In the genomic region with DNA sequence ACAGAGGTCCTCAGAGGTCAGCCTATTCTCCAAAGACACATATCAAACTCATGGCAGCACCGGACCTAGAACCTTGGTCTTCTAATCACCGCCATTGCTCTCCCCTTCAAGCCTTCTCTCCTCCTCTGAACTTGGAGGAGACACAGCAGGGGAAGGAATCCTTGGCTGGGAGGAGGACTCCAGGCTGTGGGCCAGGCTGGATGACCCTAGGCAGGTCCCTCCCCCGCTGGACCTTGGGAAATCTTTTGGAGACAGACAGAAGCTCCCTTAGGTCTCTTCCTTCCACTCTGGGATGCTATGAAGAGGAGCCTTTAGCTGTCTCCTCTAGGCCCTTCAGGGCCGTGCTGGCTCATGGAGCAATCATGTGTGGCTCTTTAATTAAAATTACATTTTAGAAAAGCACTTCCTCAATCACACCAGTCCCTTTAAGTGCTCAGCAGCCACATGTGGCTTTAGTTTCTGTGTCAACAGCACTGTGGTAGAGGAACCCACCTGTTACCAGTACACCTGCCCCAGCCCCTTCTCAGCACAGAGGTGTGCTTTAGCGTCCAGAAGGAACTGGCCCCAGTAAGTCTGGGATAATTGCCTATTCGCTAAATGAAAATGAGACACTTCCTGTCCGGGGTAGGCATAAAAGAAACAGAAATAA, we compare ENCODE assay signal across 11 cellular contexts.
A peak's percentile ranks its signal among the peaks of the same experiment; 100 is the strongest.
DNase-seq lines count a peak whose midpoint lies in the region; ATAC-seq and TF ChIP-seq lines count a peak whose summit lies in the region.
"Had no signal": no experiment of that assay in that cellular context is flagged by ENCODE, and none has a peak within 500 bp of the region (broad histone marks: within the 10 kb centered on the region; RNA-seq: fewer than 3 reads in every experiment).

No MANE protein-coding gene starts in this region.

- no peaks in the 10 kb centered on the region for H3K27me3 Mint-ChIP-seq in activated CD8-positive, alpha-beta memory T cell treated with anti-CD3 and anti-CD28 coated beads, Interleukin-2, amount 10 ng/mL, durations not matched to agents 7 days and 5 days
- no peaks in the 10 kb centered on the region for H3K27me3 Mint-ChIP-seq in activated T-helper 17 cell treated with anti-CD3 and anti-CD28 coated beads, Interleukin-2, amount 50 U/mL, for 72 hours
- H3K27me3 Mint-ChIP-seq in stimulated activated memory B cell treated with anti-CD40 and anti-IgM and Interleukin-4, amounts not matched to agents 10 μg/mL and 1 μg/mL and 100 μg/mL, for 72 hours = no peaks in the 10 kb centered on the region

- no peak overlapping the region for H3K4me3 Mint-ChIP-seq in activated CD8-positive, alpha-beta memory T cell treated with anti-CD3 and anti-CD28 coated beads, Interleukin-2, amount 10 ng/mL, durations not matched to agents 7 days and 5 days
- peak overlapping the region; percentile 57 for H3K4me3 Mint-ChIP-seq in activated T-helper 17 cell treated with anti-CD3 and anti-CD28 coated beads, Interleukin-2, amount 50 U/mL, for 72 hours
- H3K4me3 Mint-ChIP-seq in stimulated activated memory B cell treated with anti-CD40 and anti-IgM and Interleukin-4, amounts not matched to agents 10 μg/mL and 1 μg/mL and 100 μg/mL, for 72 hours = no peak overlapping the region

- CTCF ChIA-PET in activated CD8-positive, alpha-beta memory T cell treated with anti-CD3 and anti-CD28 coated beads, Interleukin-2, amount 10 ng/mL, durations not matched to agents 7 days and 5 days (lab: Charles Lee) = no interaction called here

- peak overlapping the region; percentile 24 for H3K27ac Mint-ChIP-seq in activated CD8-positive, alpha-beta memory T cell treated with anti-CD3 and anti-CD28 coated beads, Interleukin-2, amount 10 ng/mL, durations not matched to agents 7 days and 5 days
- H3K27ac Mint-ChIP-seq in activated T-helper 17 cell treated with anti-CD3 and anti-CD28 coated beads, Interleukin-2, amount 50 U/mL, for 72 hours = peak overlapping the region; percentile 79
- H3K27ac Mint-ChIP-seq in stimulated activated memory B cell treated with anti-CD40 and anti-IgM and Interleukin-4, amounts not matched to agents 10 μg/mL and 1 μg/mL and 100 μg/mL, for 72 hours = peak overlapping the region; percentile 83

- ATAC-seq in activated CD8-positive, alpha-beta memory T cell treated with anti-CD3 and anti-CD28 coated beads, Interleukin-2, amount 10 ng/mL, durations not matched to agents 7 days and 5 days = no peak
- ATAC-seq in HG03342 (IDR thresholded peaks at IDR 0.05; ENCODE audit: unreplicated experiment) (peak; percentile 43), gastrocnemius medialis (no peak)
- ATAC-seq in activated T-helper 17 cell treated with anti-CD3 and anti-CD28 coated beads, Interleukin-2, amount 50 U/mL, for 72 hours (replicated peaks) = no peak
- ATAC-seq in stimulated activated memory B cell treated with anti-CD40 and anti-IgM and Interleukin-4, amounts not matched to agents 10 μg/mL and 1 μg/mL and 100 μg/mL, for 72 hours = peak; percentile 76

- in situ Hi-C loops in gastrocnemius medialis (cut with MboI; ENCODE audit: low sequenced_read_pairs in 4 of 4) = no loop called here

- H3K27me3 ChIP-seq in gastrocnemius medialis = no peaks in the 10 kb centered on the region
- H3K27me3 ChIP-seq: transverse colon had no signal

- peaks cover 78% of the 10 kb centered on the region for H3K36me3 Mint-ChIP-seq in activated CD8-positive, alpha-beta memory T cell treated with anti-CD3 and anti-CD28 coated beads, Interleukin-2, amount 10 ng/mL, durations not matched to agents 7 days and 5 days
- no peaks in the 10 kb centered on the region for H3K36me3 Mint-ChIP-seq in activated T-helper 17 cell treated with anti-CD3 and anti-CD28 coated beads, Interleukin-2, amount 50 U/mL, for 72 hours (ENCODE audit: low read depth)
- H3K36me3 Mint-ChIP-seq in stimulated activated memory B cell treated with anti-CD40 and anti-IgM and Interleukin-4, amounts not matched to agents 10 μg/mL and 1 μg/mL and 100 μg/mL, for 72 hours = peaks cover 75% of the 10 kb centered on the region

- no peak overlapping the region for H3K4me3 ChIP-seq in gastrocnemius medialis
- H3K4me3 ChIP-seq: transverse colon had no signal

- DNase-seq in activated CD8-positive, alpha-beta memory T cell treated with anti-CD3 and anti-CD28 coated beads, Interleukin-2, amount 10 ng/mL, durations not matched to agents 7 days and 5 days = no peak
- no peak for DNase-seq in activated CD8-positive, alpha-beta memory T cell treated with anti-CD3 and anti-CD28 coated beads, Interleukin-2, amount 50 U/mL, for 4 hours
- DNase-seq in gastrocnemius medialis (no peak), pons (ENCODE audit: low spot score) (no peak), NCI-H345 (lab: John Stamatoyannopoulos, UW) (no peak)
- DNase-seq: aorta, midbrain, transverse colon had no signal

- intact Hi-C loops in gastrocnemius medialis (cut with DNase I; ENCODE audit: low total_unique reads) = no loop called here

- no peaks in the 10 kb centered on the region for H3K9me3 Mint-ChIP-seq in activated CD8-positive, alpha-beta memory T cell treated with anti-CD3 and anti-CD28 coated beads, Interleukin-2, amount 10 ng/mL, durations not matched to agents 7 days and 5 days (ENCODE audit: low read depth)
- no peaks in the 10 kb centered on the region for H3K9me3 Mint-ChIP-seq in activated T-helper 17 cell treated with anti-CD3 and anti-CD28 coated beads, Interleukin-2, amount 50 U/mL, for 72 hours
- no peaks in the 10 kb centered on the region for H3K9me3 Mint-ChIP-seq in stimulated activated memory B cell treated with anti-CD40 and anti-IgM and Interleukin-4, amounts not matched to agents 10 μg/mL and 1 μg/mL and 100 μg/mL, for 72 hours

- no peak overlapping the region for H3K27ac ChIP-seq in gastrocnemius medialis
- H3K27ac ChIP-seq: transverse colon had no signal

- peaks cover 51% of the 10 kb centered on the region for H3K4me1 Mint-ChIP-seq in activated CD8-positive, alpha-beta memory T cell treated with anti-CD3 and anti-CD28 coated beads, Interleukin-2, amount 10 ng/mL, durations not matched to agents 7 days and 5 days
- H3K4me1 Mint-ChIP-seq in activated T-helper 17 cell treated with anti-CD3 and anti-CD28 coated beads, Interleukin-2, amount 50 U/mL, for 72 hours = peaks cover 46% of the 10 kb centered on the region
- H3K4me1 Mint-ChIP-seq in stimulated activated memory B cell treated with anti-CD40 and anti-IgM and Interleukin-4, amounts not matched to agents 10 μg/mL and 1 μg/mL and 100 μg/mL, for 72 hours = peaks cover 72% of the 10 kb centered on the region

- H3K4me1 ChIP-seq in gastrocnemius medialis = peaks cover 0 to 9% of the 10 kb centered on the region in 2 donors

- H3K9me3 ChIP-seq in gastrocnemius medialis = no peaks in the 10 kb centered on the region
- H3K9me3 ChIP-seq: transverse colon had no signal

- H3K36me3 ChIP-seq in gastrocnemius medialis = peaks cover 0 to 10% of the 10 kb centered on the region in 2 donors

- TF ChIP-seq CTCF in gastrocnemius medialis (IDR thresholded peaks at IDR 0.05 in 4 of 5, conservative IDR thresholded peaks at IDR 0.05 in 1 of 5) = no peak

- no peak for TF ChIP-seq POLR2A in gastrocnemius medialis (IDR thresholded peaks at IDR 0.05)

Comparison
In these comparisons a context has a peak if more than half of its experiments do, and no peak if none do; other contexts are left out.
1. ATAC-seq: peak in HG03342 (single experiment) and stimulated activated memory B cell treated with anti-CD40 and anti-IgM and Interleukin-4, amounts not matched to agents 10 μg/mL and 1 μg/mL and 100 μg/mL, for 72 hours (single experiment); none in activated CD8-positive, alpha-beta memory T cell treated with anti-CD3 and anti-CD28 coated beads, Interleukin-2, amount 10 ng/mL, durations not matched to agents 7 days and 5 days (single experiment), activated T-helper 17 cell treated with anti-CD3 and anti-CD28 coated beads, Interleukin-2, amount 50 U/mL, for 72 hours (single experiment) and gastrocnemius medialis (0 of 2).
2. H3K27ac Mint-ChIP-seq: peak in every context shown above with its lines; median percentile 83 in stimulated activated memory B cell treated with anti-CD40 and anti-IgM and Interleukin-4, amounts not matched to agents 10 μg/mL and 1 μg/mL and 100 μg/mL, for 72 hours; 79 in activated T-helper 17 cell treated with anti-CD3 and anti-CD28 coated beads, Interleukin-2, amount 50 U/mL, for 72 hours; 24 in activated CD8-positive, alpha-beta memory T cell treated with anti-CD3 and anti-CD28 coated beads, Interleukin-2, amount 10 ng/mL, durations not matched to agents 7 days and 5 days.